21 cellular contexts compared by ENCODE assay signal in the genomic region with DNA sequence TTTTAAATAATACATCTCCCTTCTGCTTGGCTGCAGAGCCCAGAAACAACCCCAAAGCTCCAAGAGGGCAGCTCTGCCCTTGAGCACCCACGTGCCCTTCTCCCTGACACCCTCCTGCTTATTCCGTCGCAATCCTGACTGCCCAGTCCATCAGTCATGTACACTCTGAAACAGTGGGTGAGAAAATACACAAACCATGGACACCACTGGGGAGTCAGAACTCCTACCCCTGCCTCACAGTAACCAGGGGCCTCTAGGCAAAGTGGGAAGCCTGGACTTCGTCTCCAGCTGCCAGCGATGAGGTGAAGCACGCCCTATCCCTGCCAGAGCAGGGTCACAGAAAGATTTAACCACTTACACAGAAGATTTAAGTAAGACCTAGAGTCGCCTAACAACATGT. TPM values are rescaled to one million over a fixed set of nuclear protein-coding genes. Genes with fewer than 3 reads are reported as not detected.
DNase-seq lines count a peak whose midpoint lies in the region; ATAC-seq and TF ChIP-seq lines count a peak whose summit lies in the region.
"Had no signal": no experiment of that assay in that cellular context is flagged by ENCODE, and none has a peak within 500 bp of the region (broad histone marks: within the 10 kb centered on the region; RNA-seq: fewer than 3 reads in every experiment).

No MANE protein-coding gene starts in this region.

- H3K4me1 Mint-ChIP-seq in WTC11, result peaks cover 29% of the 10 kb centered on the region

- intact Hi-C loops in left cardiac atrium (cut with DNase I), result no loop called here

- no peaks in the 10 kb centered on the region for H3K27me3 Mint-ChIP-seq in WTC11 (ENCODE audit: low read depth)
- H3K27me3 Mint-ChIP-seq: CD4-positive, CD25-positive, alpha-beta regulatory T cell had no signal

- H3K36me3 ChIP-seq in rectal smooth muscle tissue (ENCODE audit: control insufficient read depth, insufficient read depth, low read length), result peaks cover 5% of the 10 kb centered on the region

- H3K4me1 ChIP-seq in rectal smooth muscle tissue (ENCODE audit: control insufficient read depth, insufficient read depth, low read length), result peaks cover 5% of the 10 kb centered on the region
- H3K4me1 ChIP-seq: Peyer's patch, SJSA1 had no signal

- DNase-seq in GM03348 (ENCODE audit: low spot score), result peak; percentile 1
- DNase-seq in WTC11 (ENCODE audit: low spot score), result no peak
- DNase-seq in left cardiac atrium, result no peak
- DNase-seq in activated CD4-positive, alpha-beta T cell treated with anti-CD3 and anti-CD28 coated beads, Interleukin-2, amount 50 U/mL, for 48 hours, result no peak
- no peak for DNase-seq in NCI-H82 treated with DMSO at 0.1 percent for 48 hours (lab: John Stamatoyannopoulos, UW; ENCODE audit: unreplicated experiment)
- DNase-seq: CD4-positive, CD25-positive, alpha-beta regulatory T cell; DMS79 treated with DMSO at 0.1 percent for 48 hours; KG1; NCI-H1105 treated with DMSO at 0.1 percent for 48 hours; NCI-H1694; NCI-H2081; NCI-H2171; NCI-H345; NCI-H524; NCI-H774; Peyer's patch had no signal

- POLR2A ChIA-PET in WTC11 (lab: Charles Lee), result no interaction called here

- peaks cover 32% of the 10 kb centered on the region for H3K36me3 Mint-ChIP-seq in WTC11

- no peak for ATAC-seq in WTC11
- ATAC-seq in left cardiac atrium, result peak; percentile 54 to 56
- ATAC-seq in HG02798 (IDR thresholded peaks at IDR 0.05; ENCODE audit: poor library complexity, unreplicated experiment), result no peak
- ATAC-seq: HCT116 had no signal

- no peak overlapping the region for H3K4me3 Mint-ChIP-seq in WTC11
- H3K4me3 Mint-ChIP-seq: CD4-positive, CD25-positive, alpha-beta regulatory T cell; GM23338 had no signal

- H3K9ac ChIP-seq in rectal smooth muscle tissue (ENCODE audit: low read length), result no peak overlapping the region

- TF ChIP-seq CTCF in WTC11 (IDR thresholded peaks at IDR 0.05), result no peak

- H3K9me3 Mint-ChIP-seq in WTC11, result no peaks in the 10 kb centered on the region
- H3K9me3 Mint-ChIP-seq: GM23338 had no signal

- no peak overlapping the region for H3K4me3 ChIP-seq in rectal smooth muscle tissue (ENCODE audit: low read length)
- H3K4me3 ChIP-seq: GM23338, Peyer's patch, SJSA1 had no signal

- CTCF ChIA-PET in WTC11 (lab: Charles Lee), result no interaction called here

- H3K27me3 ChIP-seq in rectal smooth muscle tissue (ENCODE audit: control insufficient read depth, insufficient read depth, low read length), result no peaks in the 10 kb centered on the region
- H3K27me3 ChIP-seq: Peyer's patch, SJSA1 had no signal

- H3K27ac ChIP-seq in rectal smooth muscle tissue (ENCODE audit: low read depth, low read length), result peak overlapping the region; percentile 17
- H3K27ac ChIP-seq: Peyer's patch, SJSA1 had no signal

- H3K27ac Mint-ChIP-seq in WTC11, result peak overlapping the region; percentile 41
- H3K27ac Mint-ChIP-seq: CD4-positive, CD25-positive, alpha-beta regulatory T cell; GM23338 had no signal

TF ChIP-seq in WTC11, 78 proteins besides CTCF, POLR2A, EP300 and RAD21:
- TF ChIP-seq JAZF1 (CRISPR knock-in tag; IDR thresholded peaks at IDR 0.05), result no peak
- TF ChIP-seq TCF7 (CRISPR knock-in tag; IDR thresholded peaks at IDR 0.05; ENCODE audit: low read depth), result no peak
- no peak for TF ChIP-seq EMX1 (CRISPR knock-in tag; IDR thresholded peaks at IDR 0.05)
- TF ChIP-seq, protein P1, sequence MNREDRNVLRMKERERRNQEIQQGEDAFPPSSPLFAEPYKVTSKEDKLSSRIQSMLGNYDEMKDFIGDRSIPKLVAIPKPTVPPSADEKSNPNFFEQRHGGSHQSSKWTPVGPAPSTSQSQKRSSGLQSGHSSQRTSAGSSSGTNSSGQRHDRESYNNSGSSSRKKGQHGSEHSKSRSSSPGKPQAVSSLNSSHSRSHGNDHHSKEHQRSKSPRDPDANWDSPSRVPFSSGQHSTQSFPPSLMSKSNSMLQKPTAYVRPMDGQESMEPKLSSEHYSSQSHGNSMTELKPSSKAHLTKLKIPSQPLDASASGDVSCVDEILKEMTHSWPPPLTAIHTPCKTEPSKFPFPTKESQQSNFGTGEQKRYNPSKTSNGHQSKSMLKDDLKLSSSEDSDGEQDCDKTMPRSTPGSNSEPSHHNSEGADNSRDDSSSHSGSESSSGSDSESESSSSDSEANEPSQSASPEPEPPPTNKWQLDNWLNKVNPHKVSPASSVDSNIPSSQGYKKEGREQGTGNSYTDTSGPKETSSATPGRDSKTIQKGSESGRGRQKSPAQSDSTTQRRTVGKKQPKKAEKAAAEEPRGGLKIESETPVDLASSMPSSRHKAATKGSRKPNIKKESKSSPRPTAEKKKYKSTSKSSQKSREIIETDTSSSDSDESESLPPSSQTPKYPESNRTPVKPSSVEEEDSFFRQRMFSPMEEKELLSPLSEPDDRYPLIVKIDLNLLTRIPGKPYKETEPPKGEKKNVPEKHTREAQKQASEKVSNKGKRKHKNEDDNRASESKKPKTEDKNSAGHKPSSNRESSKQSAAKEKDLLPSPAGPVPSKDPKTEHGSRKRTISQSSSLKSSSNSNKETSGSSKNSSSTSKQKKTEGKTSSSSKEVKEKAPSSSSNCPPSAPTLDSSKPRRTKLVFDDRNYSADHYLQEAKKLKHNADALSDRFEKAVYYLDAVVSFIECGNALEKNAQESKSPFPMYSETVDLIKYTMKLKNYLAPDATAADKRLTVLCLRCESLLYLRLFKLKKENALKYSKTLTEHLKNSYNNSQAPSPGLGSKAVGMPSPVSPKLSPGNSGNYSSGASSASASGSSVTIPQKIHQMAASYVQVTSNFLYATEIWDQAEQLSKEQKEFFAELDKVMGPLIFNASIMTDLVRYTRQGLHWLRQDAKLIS (CRISPR knock-in tag; IDR thresholded peaks at IDR 0.05; ENCODE audit: borderline replicate concordance), result no peak
- TF ChIP-seq PRDM15 (CRISPR knock-in tag; IDR thresholded peaks at IDR 0.05), result no peak
- TF ChIP-seq RELA (CRISPR knock-in tag; IDR thresholded peaks at IDR 0.05; ENCODE audit: borderline replicate concordance), result no peak
- TF ChIP-seq NFYB (CRISPR knock-in tag; conservative IDR thresholded peaks at IDR 0.05; ENCODE audit: low read depth), result no peak
- TF ChIP-seq, protein P2, sequence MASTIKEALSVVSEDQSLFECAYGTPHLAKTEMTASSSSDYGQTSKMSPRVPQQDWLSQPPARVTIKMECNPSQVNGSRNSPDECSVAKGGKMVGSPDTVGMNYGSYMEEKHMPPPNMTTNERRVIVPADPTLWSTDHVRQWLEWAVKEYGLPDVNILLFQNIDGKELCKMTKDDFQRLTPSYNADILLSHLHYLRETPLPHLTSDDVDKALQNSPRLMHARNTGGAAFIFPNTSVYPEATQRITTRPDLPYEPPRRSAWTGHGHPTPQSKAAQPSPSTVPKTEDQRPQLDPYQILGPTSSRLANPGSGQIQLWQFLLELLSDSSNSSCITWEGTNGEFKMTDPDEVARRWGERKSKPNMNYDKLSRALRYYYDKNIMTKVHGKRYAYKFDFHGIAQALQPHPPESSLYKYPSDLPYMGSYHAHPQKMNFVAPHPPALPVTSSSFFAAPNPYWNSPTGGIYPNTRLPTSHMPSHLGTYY (CRISPR knock-in tag; IDR thresholded peaks at IDR 0.05), result no peak
- no peak for TF ChIP-seq CREM (CRISPR knock-in tag; IDR thresholded peaks at IDR 0.05)
- no peak for TF ChIP-seq OVOL2 (CRISPR knock-in tag; IDR thresholded peaks at IDR 0.05; ENCODE audit: borderline replicate concordance)
- no peak for TF ChIP-seq TEAD4 (CRISPR knock-in tag; IDR thresholded peaks at IDR 0.05)
- TF ChIP-seq, protein P3, sequence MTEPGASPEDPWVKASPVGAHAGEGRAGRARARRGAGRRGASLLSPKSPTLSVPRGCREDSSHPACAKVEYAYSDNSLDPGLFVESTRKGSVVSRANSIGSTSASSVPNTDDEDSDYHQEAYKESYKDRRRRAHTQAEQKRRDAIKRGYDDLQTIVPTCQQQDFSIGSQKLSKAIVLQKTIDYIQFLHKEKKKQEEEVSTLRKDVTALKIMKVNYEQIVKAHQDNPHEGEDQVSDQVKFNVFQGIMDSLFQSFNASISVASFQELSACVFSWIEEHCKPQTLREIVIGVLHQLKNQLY (CRISPR knock-in tag; IDR thresholded peaks at IDR 0.05), result no peak

RNA-seq across cellular contexts. Expression of gene HERC2, which starts 40.1 kb away (rescaled TPM):
- total RNA-seq in WTC11 (2021), result 81.5 to 94.2 TPM (median 82.0 TPM) in 3 replicates
- 10 to 100 TPM; 46.5 to 46.8 TPM for total RNA-seq in left cardiac atrium

Comparison
In these comparisons a context has a peak if more than half of its experiments do, and no peak if none do; other contexts are left out.
1. ATAC-seq: peak in left cardiac atrium (2 of 2); none in WTC11 (single experiment) and HG02798 (single experiment).